Comparison of ENCODE assay signal across 8 cellular contexts in genomic region chr6:160991411-160992322, GRCh38. TPM values are rescaled to one million over a fixed set of nuclear protein-coding genes. Genes with fewer than 3 reads are reported as not detected.
DNase-seq lines count a peak whose midpoint lies in the region; ATAC-seq and TF ChIP-seq lines count a peak whose summit lies in the region.

MAP3K4 (plus strand) TSS chr6:160991769; CDS start chr6:160991932, 163 bp downstream.

- no peaks in the 10 kb centered on the region for H3K27me3 ChIP-seq in CD8-positive, alpha-beta memory T cell (ENCODE audit: insufficient read depth, low read length, poor library complexity, severe bottlenecking)
- no peaks in the 10 kb centered on the region for H3K27me3 ChIP-seq in NT2/D1 (ENCODE audit: insufficient read depth, insufficient read length)

- H3K9ac ChIP-seq in NT2/D1 (ENCODE audit: insufficient read length, low read depth), result peak within 1 kb of the TSS; percentile 93

- no peaks in the 10 kb centered on the region for H3K9me3 ChIP-seq in CD8-positive, alpha-beta memory T cell (ENCODE audit: low read length)
- no peaks in the 10 kb centered on the region for H3K9me3 ChIP-seq in NT2/D1 (ENCODE audit: insufficient read depth, low read length)

- H3K4me3 Mint-ChIP-seq in CD8-positive, alpha-beta memory T cell, result peak within 1 kb of the TSS; percentile 92 to 100 (median 98)
- peak within 1 kb of the TSS; percentile 98 for H3K4me3 Mint-ChIP-seq in endothelial cell (ENCODE audit: unreplicated experiment)

- POLR2A ChIA-PET in CD8-positive, alpha-beta memory T cell (lab: Charles Lee), result no interaction called here

- ATAC-seq in GM19372 (IDR thresholded peaks at IDR 0.05; ENCODE audit: low read depth, unreplicated experiment), result peak; percentile 68
- peak; percentile 64 for ATAC-seq in HG03520 (IDR thresholded peaks at IDR 0.05; ENCODE audit: unreplicated experiment)

- H3K27me3 Mint-ChIP-seq in CD8-positive, alpha-beta memory T cell, result peaks cover 1 to 5% of the 10 kb centered on the region in 2 donors
- peaks cover 11% of the 10 kb centered on the region for H3K27me3 Mint-ChIP-seq in endothelial cell (ENCODE audit: unreplicated experiment)

- peaks cover 36 to 53% (median 48%) of the 10 kb centered on the region in 3 donors for H3K4me1 Mint-ChIP-seq in CD8-positive, alpha-beta memory T cell
- peaks cover 8% of the 10 kb centered on the region for H3K4me1 Mint-ChIP-seq in endothelial cell (ENCODE audit: unreplicated experiment)

- peak; percentile 71 to 84 (median 81) for DNase-seq in CD8-positive, alpha-beta memory T cell
- DNase-seq in NT2/D1 (ENCODE audit: low read depth, low spot score) (no peak), endothelial cell (ENCODE audit: low spot score) (peak; percentile 89), middle frontal gyrus (ENCODE audit: extremely low spot score, low spot score) (peak; percentile 40)
- peak; percentile 50 for DNase-seq in activated CD8-positive, alpha-beta memory T cell treated with anti-CD3 and anti-CD28 coated beads, Interleukin-2, amount 50 U/mL, for 24 hours (ENCODE audit: extremely low read depth)
- peak; percentile 68 to 76 for DNase-seq in stimulated activated CD8-positive, alpha-beta memory T cell treated with anti-CD3 and anti-CD28 coated beads, Interleukin-2, amount 100 ng/mL, for 48 hours (ENCODE audit: low read depth in 2 of 2)

- peaks cover 16% of the 10 kb centered on the region for H3K4me1 ChIP-seq in CD8-positive, alpha-beta memory T cell (ENCODE audit: insufficient read depth, low read length)
- H3K4me1 ChIP-seq in NT2/D1 (ENCODE audit: insufficient read depth, insufficient read length), result no peaks in the 10 kb centered on the region

- CTCF ChIA-PET in CD8-positive, alpha-beta memory T cell (lab: Charles Lee), result interaction anchor here (0.9 to 1.8 kb wide), 6 partner anchors 10 to 63 kb away, joined by 3 to 6 read pairs (median 4); no protein-coding TSS in a partner anchor

- peak within 1 kb of the TSS; percentile 71 for H3K27ac ChIP-seq in CD8-positive, alpha-beta memory T cell (ENCODE audit: low read depth, low read length)

- peak within 1 kb of the TSS; percentile 69 for H3K4me3 ChIP-seq in CD8-positive, alpha-beta memory T cell (ENCODE audit: low read length)
- peak within 1 kb of the TSS; percentile 66 for H3K4me3 ChIP-seq in NT2/D1 (ENCODE audit: insufficient read length, low read depth)

- H3K9me3 Mint-ChIP-seq in CD8-positive, alpha-beta memory T cell, result peaks cover 0 to 3% (median 0%) of the 10 kb centered on the region in 5 donors
- no peaks in the 10 kb centered on the region for H3K9me3 Mint-ChIP-seq in endothelial cell (ENCODE audit: unreplicated experiment)

- peaks cover 0 to 10% (median 4%) of the 10 kb centered on the region in 3 donors for H3K36me3 Mint-ChIP-seq in CD8-positive, alpha-beta memory T cell
- peaks cover 11% of the 10 kb centered on the region for H3K36me3 Mint-ChIP-seq in endothelial cell (ENCODE audit: low read depth, unreplicated experiment)

- peak within 1 kb of the TSS; percentile 95 to 99 (median 97) for H3K27ac Mint-ChIP-seq in CD8-positive, alpha-beta memory T cell
- peak within 1 kb of the TSS; percentile 92 for H3K27ac Mint-ChIP-seq in endothelial cell (ENCODE audit: unreplicated experiment)

- no peak for TF ChIP-seq CTCF in endothelial cell (IDR thresholded peaks at IDR 0.05; ENCODE audit: unreplicated experiment)

- no peaks in the 10 kb centered on the region for H3K36me3 ChIP-seq in CD8-positive, alpha-beta memory T cell (ENCODE audit: insufficient read depth, low read length)
- peaks cover 6% of the 10 kb centered on the region for H3K36me3 ChIP-seq in NT2/D1 (ENCODE audit: insufficient read depth, insufficient read length, low read length)

RNA-seq across cellular contexts. Expression of gene MAP3K4, which starts in this region (rescaled TPM):
- 10 to 100 TPM; 43.5 to 46.2 TPM for total RNA-seq in CD8-positive, alpha-beta memory T cell
- 13.0 TPM for polyA plus RNA-seq in CD8-positive, alpha-beta memory T cell
- 41.2 TPM for total RNA-seq in endothelial cell (ENCODE audit: unreplicated experiment)
